ENCODE assay signal across 26 cellular contexts in genomic region chr7:26048663-26049062, GRCh38.
"Had no signal": no experiment of that assay in that cellular context is flagged by ENCODE, and none has a peak within 500 bp of the region (broad histone marks: within the 10 kb centered on the region; RNA-seq: fewer than 3 reads in every experiment).

No MANE protein-coding gene starts in this region.

- H3K4me2 ChIP-seq: hepatocyte had no signal

- H3K4me3 Mint-ChIP-seq: dendritic cell treated with granulocyte-macrophage colony-stimulating factor and Interleukin-4, amounts not matched to agents 40 ng/mL and 50 ng/mL, for 4 days; effector memory CD8-positive, alpha-beta T cell; endodermal cell had no signal

- H3K27ac Mint-ChIP-seq: dendritic cell treated with granulocyte-macrophage colony-stimulating factor and Interleukin-4, amounts not matched to agents 40 ng/mL and 50 ng/mL, for 4 days; effector memory CD8-positive, alpha-beta T cell; endodermal cell had no signal

- H2AFZ ChIP-seq: hepatocyte had no signal

- H3K4me1 ChIP-seq: colonic mucosa, esophagus muscularis mucosa, esophagus squamous epithelium, gastrocnemius medialis, gastroesophageal sphincter, heart left ventricle, heart right ventricle had no signal

- ATAC-seq: effector memory CD8-positive, alpha-beta T cell; esophagus mucosa; foreskin keratinocyte; gastrocnemius medialis; gastroesophageal sphincter; heart left ventricle; heart right ventricle had no signal

- H3K27ac ChIP-seq: colonic mucosa, coronary artery, dorsolateral prefrontal cortex, epithelial cell of prostate, esophagus muscularis mucosa, esophagus squamous epithelium, foreskin keratinocyte, gastrocnemius medialis, gastroesophageal sphincter, heart left ventricle, heart right ventricle, hepatocyte had no signal

- H3K27me3 ChIP-seq: colonic mucosa, foreskin keratinocyte, hepatocyte had no signal

- H3K36me3 ChIP-seq: colonic mucosa, esophagus muscularis mucosa, esophagus squamous epithelium, gastrocnemius medialis, gastroesophageal sphincter, heart left ventricle, heart right ventricle had no signal

- H3K9me3 ChIP-seq: colonic mucosa, gastrocnemius medialis had no signal

- H3K4me1 Mint-ChIP-seq: endodermal cell had no signal

- DNase-seq: colonic mucosa; cortex of kidney; dermis blood vessel endothelial cell; dorsolateral prefrontal cortex; effector CD4-positive, alpha-beta T cell; effector CD8-positive, alpha-beta T cell; effector memory CD4-positive, alpha-beta T cell; effector memory CD8-positive, alpha-beta T cell; endodermal cell; erythroblast; esophagus squamous epithelium; foreskin fibroblast; foreskin keratinocyte; foreskin melanocyte; gastrocnemius medialis; glutamatergic neuron; head of caudate nucleus; heart left ventricle; heart right ventricle had no signal

- H3K9me3 Mint-ChIP-seq: dendritic cell treated with granulocyte-macrophage colony-stimulating factor and Interleukin-4, amounts not matched to agents 40 ng/mL and 50 ng/mL, for 4 days; effector memory CD8-positive, alpha-beta T cell had no signal

- H3K79me2 ChIP-seq: hepatocyte had no signal

- H3K4me3 ChIP-seq: colonic mucosa, coronary artery, dorsolateral prefrontal cortex, esophagus muscularis mucosa, esophagus squamous epithelium, gastrocnemius medialis, gastroesophageal sphincter, heart left ventricle, heart right ventricle, hepatocyte had no signal
